In genomic region chr2:11828933-11829323, GRCh38 we compare ENCODE assay signal across 7 cellular contexts.
DNase-seq lines count a peak whose midpoint lies in the region; ATAC-seq and TF ChIP-seq lines count a peak whose summit lies in the region.

No MANE protein-coding gene starts in this region.

- H3K9ac ChIP-seq in OCI-LY1 (ENCODE audit: low read length), result peak overlapping the region; percentile 96; the same call in 1 of the 2 replicates

- H3K4me1 ChIP-seq in OCI-LY1 (ENCODE audit: insufficient read depth, low read length, severe bottlenecking) (peaks cover 75% of the 10 kb centered on the region), spleen (peaks cover 29 to 70% (median 44%) of the 10 kb centered on the region in 6 donors)

- ATAC-seq in GM21737 (IDR thresholded peaks at IDR 0.05; ENCODE audit: unreplicated experiment) (peak; percentile 1), GM21723 (IDR thresholded peaks at IDR 0.05; ENCODE audit: unreplicated experiment) (no peak)
- no peak for ATAC-seq in effector memory CD8-positive, alpha-beta T cell (replicated peaks)

- peak overlapping the region in 1 of 2 donors; percentile 64 for H3K4me3 Mint-ChIP-seq in effector memory CD8-positive, alpha-beta T cell

- H3K36me3 ChIP-seq in OCI-LY1 (ENCODE audit: insufficient read depth, low read length) (peaks cover 21% of the 10 kb centered on the region; the same call in 1 of the 2 replicates), spleen (peaks cover 0 to 41% (median 22%) of the 10 kb centered on the region in 6 donors)

- no peaks in the 10 kb centered on the region for H3K27me3 ChIP-seq in OCI-LY1 (ENCODE audit: insufficient read depth, low read length)
- no peaks in the 10 kb centered on the region for H3K27me3 ChIP-seq in spleen (replicated peaks in 1 of 7)

- H3K27ac Mint-ChIP-seq in effector memory CD8-positive, alpha-beta T cell, result peak overlapping the region in 1 of 2 donors; percentile 35

- H3K27ac ChIP-seq in OCI-LY1 (ENCODE audit: low read depth, low read length, poor library complexity, severe bottlenecking) (peak overlapping the region; percentile 99), epithelial cell of prostate (peak overlapping the region; percentile 76), spleen (peak overlapping the region; percentile 55 to 84 (median 78))

- no peaks in the 10 kb centered on the region for H3K9me3 Mint-ChIP-seq in effector memory CD8-positive, alpha-beta T cell

- 69 to 83% (median 70%) methylated on average over 3 of the region's 3 CpGs for WGBS in spleen, 5 donors

- H3K4me3 ChIP-seq in OCI-LY1 (ENCODE audit: low read depth, low read length, poor library complexity, severe bottlenecking) (no peak overlapping the region), spleen (no peak overlapping the region)

- no peaks in the 10 kb centered on the region for H3K27me3 Mint-ChIP-seq in effector memory CD8-positive, alpha-beta T cell

- intact Hi-C loops in spleen (cut with DNase I; ENCODE audit: low total_unique reads), result loop anchor here (5.0 kb wide), 1 partner anchor 888 kb away; the partner anchor contains the start of gene TRIB2

- H2AFZ ChIP-seq in OCI-LY1 (ENCODE audit: low read length), result no peak overlapping the region

- H3K79me2 ChIP-seq in OCI-LY1 (ENCODE audit: insufficient read depth, low read length), result peaks cover 2% of the 10 kb centered on the region

- H3K9me3 ChIP-seq in OCI-LY1 (ENCODE audit: low read length) (no peaks in the 10 kb centered on the region), spleen (peaks cover 0 to under 1% (median 0%) of the 10 kb centered on the region in 8 donors)

- no peaks in the 10 kb centered on the region for H3K9me2 ChIP-seq in OCI-LY1 (ENCODE audit: low read depth, low read length)

- TF ChIP-seq CTCF in OCI-LY1 (IDR thresholded peaks at IDR 0.05; ENCODE audit: low read length) (no peak), spleen (IDR thresholded peaks at IDR 0.05 in 8 of 11, conservative IDR thresholded peaks at IDR 0.05 in 3 of 11) (no peak)

- no peaks in the 10 kb centered on the region for H3F3A ChIP-seq in OCI-LY1 (ENCODE audit: insufficient read depth, low read length)

- H4K20me1 ChIP-seq in OCI-LY1 (ENCODE audit: insufficient read depth, low read length), result no peaks in the 10 kb centered on the region

- no peak for DNase-seq in epithelial cell of prostate (ENCODE audit: low read depth, low spot score)
- DNase-seq in spleen, result no peak
- no peak for DNase-seq in effector memory CD8-positive, alpha-beta T cell
- DNase-seq in A172 (ENCODE audit: low spot score), result no peak

- no peak for TF ChIP-seq POLR2A in spleen (IDR thresholded peaks at IDR 0.05)

- H3K4me2 ChIP-seq in OCI-LY1 (ENCODE audit: low read length), result peak overlapping the region; percentile 95

- H3K4me1 Mint-ChIP-seq in effector memory CD8-positive, alpha-beta T cell (ENCODE audit: low read depth in 2 of 2), result peaks cover 14 to 24% of the 10 kb centered on the region in 2 donors

- H3K36me3 Mint-ChIP-seq in effector memory CD8-positive, alpha-beta T cell (ENCODE audit: insufficient read depth), result peaks cover 39% of the 10 kb centered on the region
